26 cellular contexts compared by ENCODE assay signal in genomic region chr15:85523530-85523929, GRCh38.
DNase-seq lines count a peak whose midpoint lies in the region; ATAC-seq and TF ChIP-seq lines count a peak whose summit lies in the region.
"Had no signal": no experiment of that assay in that cellular context is flagged by ENCODE, and none has a peak within 500 bp of the region (broad histone marks: within the 10 kb centered on the region; RNA-seq: fewer than 3 reads in every experiment).

No MANE protein-coding gene starts in this region.

- no peaks in the 10 kb centered on the region for H3K27me3 ChIP-seq in CD4-positive, alpha-beta T cell (ENCODE audit: control insufficient read depth, insufficient read depth, low read length)
- H3K27me3 ChIP-seq: MG63 had no signal

- peaks cover 60% of the 10 kb centered on the region for H3K36me3 Mint-ChIP-seq in activated T-cell treated with anti-CD3 and anti-CD28 coated beads, Interleukin-2, amount 50 U/mL, for 24 hours (ENCODE audit: low read depth)
- H3K36me3 Mint-ChIP-seq in CD4-positive, alpha-beta T cell (ENCODE audit: low read depth): peaks cover 63% of the 10 kb centered on the region
- peaks cover 17% of the 10 kb centered on the region for H3K36me3 Mint-ChIP-seq in activated CD8-positive, alpha-beta T cell treated with anti-CD3 and anti-CD28 coated beads, Interleukin-2, amount 10 ng/mL, durations not matched to agents 7 days and 5 days (ENCODE audit: low read depth)
- H3K36me3 Mint-ChIP-seq in natural killer cell treated with Interleukin-12 subunit alpha and Interleukin-12 subunit beta and Interleukin-15 and Interleukin-18, amount 100 ng/mL, for 72 hours: peaks cover 7% of the 10 kb centered on the region

- no peak for TF ChIP-seq CTCF in CD4-positive, alpha-beta T cell (IDR thresholded peaks at IDR 0.05)

- DNase-seq in activated T-cell treated with anti-CD3 and anti-CD28 coated beads, Interleukin-2, amount 50 U/mL, for 24 hours: no peak
- no peak for DNase-seq in activated T-cell treated with anti-CD3 and anti-CD28 coated beads, Interleukin-2, amount 50 U/mL, for 48 hours
- DNase-seq in CD4-positive, alpha-beta T cell: no peak
- DNase-seq in activated CD8-positive, alpha-beta T cell treated with anti-CD3 and anti-CD28 coated beads, Interleukin-2, amount 10 ng/mL, durations not matched to agents 7 days and 5 days: no peak
- no peak for DNase-seq in natural killer cell treated with Interleukin-12 subunit alpha and Interleukin-12 subunit beta and Interleukin-15 and Interleukin-18, amount 100 ng/mL, for 72 hours (ENCODE audit: low spot score)
- DNase-seq in DMS79 (lab: John Stamatoyannopoulos, UW) (no peak), NCI-H748 treated with DMSO at 0.1 percent for 48 hours (lab: John Stamatoyannopoulos, UW) (no peak), NCI-H526 treated with DMSO at 0.1 percent for 48 hours (lab: John Stamatoyannopoulos, UW) (no peak)
- DNase-seq: 8988T, Caco-2, DMS 273 treated with DMSO at 0.1 percent for 48 hours, DND-41, GM23248, MG63, NCI-H1417 treated with DMSO at 0.1 percent for 48 hours, NCI-H187, NCI-H510A, NCI-H82, SIG-M5, SK-N-SH had no signal

- no peaks in the 10 kb centered on the region for H3K9me3 Mint-ChIP-seq in activated T-cell treated with anti-CD3 and anti-CD28 coated beads, Interleukin-2, amount 50 U/mL, for 24 hours
- H3K9me3 Mint-ChIP-seq in CD4-positive, alpha-beta T cell: no peaks in the 10 kb centered on the region
- H3K9me3 Mint-ChIP-seq in activated CD8-positive, alpha-beta T cell treated with anti-CD3 and anti-CD28 coated beads, Interleukin-2, amount 10 ng/mL, durations not matched to agents 7 days and 5 days (ENCODE audit: insufficient read depth): no peaks in the 10 kb centered on the region
- no peaks in the 10 kb centered on the region for H3K9me3 Mint-ChIP-seq in natural killer cell treated with Interleukin-12 subunit alpha and Interleukin-12 subunit beta and Interleukin-15 and Interleukin-18, amount 100 ng/mL, for 72 hours

- peaks cover 53% of the 10 kb centered on the region for H3K4me1 Mint-ChIP-seq in activated T-cell treated with anti-CD3 and anti-CD28 coated beads, Interleukin-2, amount 50 U/mL, for 24 hours (ENCODE audit: low read depth)
- H3K4me1 Mint-ChIP-seq in CD4-positive, alpha-beta T cell (ENCODE audit: low read depth): peaks cover 55% of the 10 kb centered on the region
- H3K4me1 Mint-ChIP-seq in activated CD8-positive, alpha-beta T cell treated with anti-CD3 and anti-CD28 coated beads, Interleukin-2, amount 10 ng/mL, durations not matched to agents 7 days and 5 days (ENCODE audit: low read depth): peaks cover 15% of the 10 kb centered on the region
- peaks cover 26 to 30% of the 10 kb centered on the region in 2 donors for H3K4me1 Mint-ChIP-seq in natural killer cell treated with Interleukin-12 subunit alpha and Interleukin-12 subunit beta and Interleukin-15 and Interleukin-18, amount 100 ng/mL, for 72 hours (ENCODE audit: low read depth in 2 of 2)

- ATAC-seq in CD4-positive, alpha-beta T cell (ENCODE audit: poor library complexity): no peak
- ATAC-seq in activated CD8-positive, alpha-beta T cell treated with anti-CD3 and anti-CD28 coated beads, Interleukin-2, amount 10 ng/mL, durations not matched to agents 7 days and 5 days: no peak
- no peak for ATAC-seq in natural killer cell treated with Interleukin-12 subunit alpha and Interleukin-12 subunit beta and Interleukin-15 and Interleukin-18, amount 100 ng/mL, for 72 hours
- ATAC-seq: GM12878, HepG2, K562, Panc1 had no signal

- POLR2A ChIA-PET in CD4-positive, alpha-beta T cell (lab: Charles Lee): interaction anchor here (1.2 kb wide), 1 partner anchor 16 kb away, joined by 4 read pairs; no protein-coding TSS in a partner anchor
- POLR2A ChIA-PET in activated CD8-positive, alpha-beta T cell treated with anti-CD3 and anti-CD28 coated beads, Interleukin-2, amount 10 ng/mL, durations not matched to agents 7 days and 5 days (lab: Charles Lee): no interaction called here

- intact Hi-C loops in CD4-positive, alpha-beta T cell (cut with DNase I, micrococcal nuclease): no loop called here

- CTCF ChIA-PET in CD4-positive, alpha-beta T cell (lab: Charles Lee): no interaction called here
- CTCF ChIA-PET in activated CD8-positive, alpha-beta T cell treated with anti-CD3 and anti-CD28 coated beads, Interleukin-2, amount 10 ng/mL, durations not matched to agents 7 days and 5 days (lab: Charles Lee): interaction anchor here (1.0 to 2.3 kb wide), 3 partner anchors 18 to 227 kb away, joined by 3 to 7 read pairs (median 3); no protein-coding TSS in a partner anchor

- no peaks in the 10 kb centered on the region for H3K27me3 Mint-ChIP-seq in activated T-cell treated with anti-CD3 and anti-CD28 coated beads, Interleukin-2, amount 50 U/mL, for 24 hours
- H3K27me3 Mint-ChIP-seq in CD4-positive, alpha-beta T cell: no peaks in the 10 kb centered on the region
- no peaks in the 10 kb centered on the region for H3K27me3 Mint-ChIP-seq in activated CD8-positive, alpha-beta T cell treated with anti-CD3 and anti-CD28 coated beads, Interleukin-2, amount 10 ng/mL, durations not matched to agents 7 days and 5 days (ENCODE audit: low read depth)
- H3K27me3 Mint-ChIP-seq in natural killer cell treated with Interleukin-12 subunit alpha and Interleukin-12 subunit beta and Interleukin-15 and Interleukin-18, amount 100 ng/mL, for 72 hours: no peaks in the 10 kb centered on the region

- no peaks in the 10 kb centered on the region for H3K9me3 ChIP-seq in CD4-positive, alpha-beta T cell (ENCODE audit: control insufficient read depth, low read length)
- H3K9me3 ChIP-seq: Caco-2, HAP-1, MG63, SK-N-SH had no signal

- no peak overlapping the region for H3K27ac ChIP-seq in CD4-positive, alpha-beta T cell (ENCODE audit: low read depth, low read length)
- H3K27ac ChIP-seq: C4-2B, GM23248 had no signal

- peak overlapping the region; percentile 7 for H3K27ac Mint-ChIP-seq in activated T-cell treated with anti-CD3 and anti-CD28 coated beads, Interleukin-2, amount 50 U/mL, for 24 hours
- H3K27ac Mint-ChIP-seq in CD4-positive, alpha-beta T cell: peak overlapping the region; percentile 49
- H3K27ac Mint-ChIP-seq in activated CD8-positive, alpha-beta T cell treated with anti-CD3 and anti-CD28 coated beads, Interleukin-2, amount 10 ng/mL, durations not matched to agents 7 days and 5 days: peak overlapping the region; percentile 33
- H3K27ac Mint-ChIP-seq in natural killer cell treated with Interleukin-12 subunit alpha and Interleukin-12 subunit beta and Interleukin-15 and Interleukin-18, amount 100 ng/mL, for 72 hours: peak overlapping the region; percentile 61 to 89

- no peak overlapping the region for H3K4me3 Mint-ChIP-seq in activated T-cell treated with anti-CD3 and anti-CD28 coated beads, Interleukin-2, amount 50 U/mL, for 24 hours
- H3K4me3 Mint-ChIP-seq in CD4-positive, alpha-beta T cell: no peak overlapping the region
- H3K4me3 Mint-ChIP-seq in activated CD8-positive, alpha-beta T cell treated with anti-CD3 and anti-CD28 coated beads, Interleukin-2, amount 10 ng/mL, durations not matched to agents 7 days and 5 days: no peak overlapping the region
- peak overlapping the region; percentile 3 for H3K4me3 Mint-ChIP-seq in natural killer cell treated with Interleukin-12 subunit alpha and Interleukin-12 subunit beta and Interleukin-15 and Interleukin-18, amount 100 ng/mL, for 72 hours

Comparison
In these comparisons a context has a peak if more than half of its experiments do, and no peak if none do; other contexts are left out.
1. H3K27ac Mint-ChIP-seq: peak in every context shown above with its lines; median percentile 75 in natural killer cell treated with Interleukin-12 subunit alpha and Interleukin-12 subunit beta and Interleukin-15 and Interleukin-18, amount 100 ng/mL, for 72 hours; 49 in CD4-positive, alpha-beta T cell; 33 in activated CD8-positive, alpha-beta T cell treated with anti-CD3 and anti-CD28 coated beads, Interleukin-2, amount 10 ng/mL, durations not matched to agents 7 days and 5 days; 7 in activated T-cell treated with anti-CD3 and anti-CD28 coated beads, Interleukin-2, amount 50 U/mL, for 24 hours.